In the genomic region with DNA sequence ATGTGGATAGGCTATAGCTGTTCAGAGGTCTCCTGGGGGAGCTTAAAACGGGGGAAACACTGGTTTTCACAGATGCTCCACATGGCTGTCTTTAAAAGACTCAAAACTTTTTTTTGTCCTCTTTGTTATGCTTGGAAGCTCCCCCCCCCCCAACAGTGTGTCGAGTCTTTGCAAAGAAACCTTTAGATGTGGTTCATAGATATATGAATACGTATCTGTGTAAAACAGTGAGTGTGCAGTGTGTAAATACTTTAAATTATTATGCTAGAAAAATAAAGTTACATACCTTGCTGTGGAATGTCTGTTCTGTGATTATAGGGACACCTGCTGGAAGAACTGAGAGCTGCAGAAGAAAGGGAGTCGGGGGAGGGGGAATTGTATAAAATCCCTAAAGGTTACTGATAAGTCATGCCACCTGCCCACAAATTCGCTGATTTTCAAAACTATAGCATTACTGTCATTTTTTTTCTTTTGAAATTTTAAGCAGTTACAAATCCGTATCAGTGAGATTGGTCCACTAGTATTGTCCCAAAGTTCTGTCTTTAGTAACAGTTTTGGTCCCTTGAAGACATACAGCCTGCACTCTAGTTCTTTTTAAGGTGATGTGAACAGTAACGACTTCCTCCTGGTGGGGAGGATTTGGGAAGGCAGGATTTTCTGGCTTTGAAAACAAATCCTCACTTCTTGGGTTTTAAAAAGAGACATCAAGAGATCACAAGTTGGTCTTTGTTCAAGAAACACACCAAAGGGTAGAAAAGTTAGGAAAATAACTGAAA, we compare ENCODE assay signal across 9 cellular contexts. TPM values are rescaled to one million over a fixed set of nuclear protein-coding genes. Genes with fewer than 3 reads are reported as not detected.
DNase-seq lines count a peak whose midpoint lies in the region; ATAC-seq, FAIRE-seq and TF ChIP-seq lines count a peak whose summit lies in the region.
"Had no signal": no experiment of that assay in that cellular context is flagged by ENCODE, and none has a peak within 500 bp of the region (broad histone marks: within the 10 kb centered on the region; RNA-seq: fewer than 3 reads in every experiment).

No MANE protein-coding gene starts in this region.

- peak overlapping the region; percentile 5; the same call in 1 of the 2 replicates for H3K27ac ChIP-seq in SJSA1
- no peak overlapping the region for H3K27ac ChIP-seq in GM12878 (ENCODE audit: control insufficient read depth, insufficient read depth)
- H3K27ac ChIP-seq in aorta (ENCODE audit: low read depth in 1 of 2, low read length in 2 of 2), result no peak overlapping the region
- H3K27ac ChIP-seq: epithelial cell of prostate had no signal

- SMC1A ChIA-PET in GM12878 (lab: Charles Lee; ENCODE audit: uncharacterized antibody, unreplicated experiment), result interaction anchor here (0.6 to 3.5 kb wide), 13 partner anchors 9 to 1565 kb away, joined by 3 to 24 read pairs (median 4); no protein-coding TSS in a partner anchor

- TF ChIP-seq CTCF in GM12878 (IDR thresholded peaks at IDR 0.05 in 2 of 3, conservative IDR thresholded peaks at IDR 0.05 in 1 of 3; ENCODE audit: control insufficient read depth in 2 of 3, extremely low read depth in 1 of 3, insufficient read depth in 1 of 3, low read depth in 3 of 3, low read length in 3 of 3), result peak; percentile 70 to 80 (median 75)

- CTCF ChIA-PET in GM12878 (lab: Yijun Ruan, JAX), result interaction anchor here (0.6 to 7.1 kb wide), 32 partner anchors 7 to 1572 kb away, joined by 3 to 104 read pairs (median 4); partner anchors contain the start of gene RGMB

- in situ Hi-C loops in GM12878 (cut with MboI), result no loop called here

- POLR2A ChIA-PET in GM12878 (lab: Charles Lee), result interaction anchor here (1.1 kb wide), 1 partner anchor 1564 kb away, joined by 3 read pairs; no protein-coding TSS in a partner anchor

- H3K36me3 ChIP-seq in SJSA1, result peaks cover 27% of the 10 kb centered on the region
- H3K36me3 ChIP-seq in GM12878 (ENCODE audit: control insufficient read depth in 2 of 2, insufficient read depth in 2 of 2, low read length in 1 of 2), result peaks cover 2 to 5% of the 10 kb centered on the region in 2 experiments; a peak in 2 of 4 replicates
- H3K36me3 ChIP-seq in aorta (ENCODE audit: control insufficient read depth in 1 of 2, insufficient read depth in 2 of 2, low read length in 1 of 2), result peaks cover 0 to 5% of the 10 kb centered on the region in 2 donors

- H3K27me3 ChIP-seq in SJSA1 (replicated peaks), result no peaks in the 10 kb centered on the region
- H3K27me3 ChIP-seq in GM12878 (replicated peaks in 1 of 2; ENCODE audit: control insufficient read depth in 2 of 2, insufficient read depth in 2 of 2, low read length in 1 of 2), result no peaks in the 10 kb centered on the region
- no peaks in the 10 kb centered on the region for H3K27me3 ChIP-seq in aorta (ENCODE audit: control insufficient read depth in 1 of 2, insufficient read depth in 2 of 2, low read length in 1 of 2)

- no peak for TF ChIP-seq EP300 in GM12878 (IDR thresholded peaks at IDR 0.05; ENCODE audit: borderline replicate concordance in 1 of 2, control insufficient read depth in 1 of 2, low read depth in 2 of 2, low read length in 2 of 2)

- no peak overlapping the region for H3K4me3 ChIP-seq in SJSA1
- H3K4me3 ChIP-seq in GM12878, result no peak overlapping the region
- no peak overlapping the region for H3K4me3 ChIP-seq in aorta (ENCODE audit: low read length in 2 of 2)

- H2AFZ ChIP-seq in GM12878 (ENCODE audit: control insufficient read depth, low read depth, low read length), result no peak overlapping the region

- no peak overlapping the region for H3K4me2 ChIP-seq in GM12878 (ENCODE audit: control insufficient read depth, insufficient read depth)

- peak; percentile 74 for ATAC-seq in GM19452 (IDR thresholded peaks at IDR 0.05; ENCODE audit: unreplicated experiment)
- ATAC-seq in HG03520 (IDR thresholded peaks at IDR 0.05; ENCODE audit: unreplicated experiment), result peak; percentile 78
- ATAC-seq in GM12878, result peak; percentile 90
- ATAC-seq in aorta (ENCODE audit: low FRiP score), result no peak

- no peak for TF ChIP-seq POLR2A in GM12878 (IDR thresholded peaks at IDR 0.05; ENCODE audit: low read depth, low read length)

- DNase-seq in EH (ENCODE audit: low read depth) (peak; percentile 78), SJSA1 (ENCODE audit: low read depth in 1 of 2, low spot score in 2 of 2) (peak in 1 of 2 experiments; percentile 76), GM12878 (ENCODE audit: low read depth, low spot score) (no peak), iris pigment epithelial cell (ENCODE audit: low read depth) (peak; percentile 56), aorta (no peak)
- DNase-seq in stimulated activated CD4-positive, alpha-beta T cell treated with anti-CD3 and anti-CD28 coated beads, Interleukin-4, amount 100 ng/mL, for 4 hours, result peak; percentile 20 to 51

- RAD21 ChIA-PET in GM12878 (lab: Charles Lee; ENCODE audit: unreplicated experiment), result interaction anchor here (0.6 to 3.7 kb wide), 10 partner anchors 15 to 1583 kb away, joined by 3 to 26 read pairs (median 4); no protein-coding TSS in a partner anchor

- WGBS in GM12878 (ENCODE audit: insufficient coverage, insufficient replicate concordance, low lambda C conversion rate, missing lambda C conversion rate), result 13% methylated on average over 7 of the region's 7 CpGs
- WGBS in aorta, 2 donors, result 5 to 7% methylated on average over 7 of the region's 7 CpGs

- H3K9me3 ChIP-seq in SJSA1 (replicated peaks) (no peaks in the 10 kb centered on the region), GM12878 (replicated peaks; ENCODE audit: control insufficient read depth, insufficient read depth, low read length) (no peaks in the 10 kb centered on the region), aorta (ENCODE audit: control insufficient read depth, low read length) (no peaks in the 10 kb centered on the region)

- no peak overlapping the region for H3K9ac ChIP-seq in GM12878 (ENCODE audit: control insufficient read depth, insufficient read depth, low read length)

- intact Hi-C loops in GM12878 (cut with micrococcal nuclease; ENCODE audit: unreplicated experiment) (loop anchor here (1.0 kb wide), 1 partner anchor 28 kb away; no protein-coding TSS in a partner anchor), aorta (cut with DNase I) (no loop called here)

- no peaks in the 10 kb centered on the region for H4K20me1 ChIP-seq in GM12878 (ENCODE audit: control insufficient read depth, insufficient read depth)

- H3K4me1 ChIP-seq in SJSA1 (replicated peaks) (peaks cover 10% of the 10 kb centered on the region), GM12878 (ENCODE audit: control insufficient read depth, insufficient read depth, low read length) (no peaks in the 10 kb centered on the region), aorta (ENCODE audit: control insufficient read depth in 1 of 2, insufficient read depth in 2 of 2, low read length in 2 of 2) (no peaks in the 10 kb centered on the region)

- H3K79me2 ChIP-seq in GM12878 (ENCODE audit: control insufficient read depth, insufficient read depth, low read length), result peaks cover 2% of the 10 kb centered on the region; the same call in 1 of the 2 replicates

- no TSS peak for BruUV-seq in GM12878 (replicated peaks; lab: Mats Ljungman, UMichigan)

- peak; percentile 89 for TF ChIP-seq RAD21 in GM12878 (IDR thresholded peaks at IDR 0.05; ENCODE audit: insufficient read depth, low read depth, low read length)

- FAIRE-seq in GM12878 (lab: Jason Lieb, UNC), result peak; percentile 78

TF ChIP-seq in GM12878, 131 proteins besides CTCF, POLR2A, EP300 and RAD21:
- TF ChIP-seq POU2F2 (IDR thresholded peaks at IDR 0.05; ENCODE audit: borderline replicate concordance, low read depth, low read length) (no peak), SMC3 (IDR thresholded peaks at IDR 0.05; ENCODE audit: borderline replicate concordance, low read length) (peak; percentile 71; the same call in 1 of the 2 replicates), FOXM1 (IDR thresholded peaks at IDR 0.05; ENCODE audit: low read depth, low read length) (0 out of 2 replicates have a peak, but pooled peaks have one; percentile 45)

RNA-seq across cellular contexts. Expression of gene RGMB, which starts 22.9 kb away (rescaled TPM):
- total RNA-seq in SJSA1 (2014; rRNA removed; shearing (Covaris generic)), result 30.4 and 39.2 TPM in 2 replicates
- 11.9 and 12.2 TPM in 2 replicates for total RNA-seq in GM12878 (2013; cell fraction: nucleolus; rRNA removed)
- total RNA-seq in GM12878 (2014; rRNA removed) (11.3 and 11.6 TPM in 2 replicates), GM12878 (2014; rRNA removed; fragmentation: Illumina TruSeq; extraction: Trizol) (6.9 and 7.4 TPM in 2 replicates), GM12878 (2021) (15.3 and 15.8 TPM in 2 replicates), aorta (10 to 100 TPM; 11.9 to 13.9 TPM)
- 1.8 TPM for polyA plus RNA-seq in GM12878 (2011; ENCODE audit: low read depth)
- polyA plus RNA-seq in GM12878 (2011; rRNA removed) (1.5 and 1.6 TPM in 2 replicates), GM12878 (2014; fragmentation: Illumina TruSeq; extraction: Trizol) (9.4 and 11.5 TPM in 2 replicates), GM12878 (2014; fragmentation: Nextera tagmentation; extraction: Ambion mirVana) (1 to 10 TPM; 1.3 to 2.4 TPM), GM12878 (2014; rRNA removed) (7.9 and 10.2 TPM in 2 replicates), GM12878 (2016; fragmentation: Nextera tagmentation; extraction: Ambion mirVana) (1 to 10 TPM; 6.9 to 8.2 TPM), aorta (1 to 10 TPM; 1.5 to 4.5 TPM)
- polyA plus RNA-seq in GM12878 (2011; cell fraction: cytosol; rRNA removed), result 1.6 and 2.1 TPM in 2 replicates
- polyA plus RNA-seq in GM12878 (2011; cell fraction: nucleus; rRNA removed), result 3.2 and 3.6 TPM in 2 replicates
- 3.3 and 4.0 TPM in 2 replicates for polyA plus RNA-seq in GM12878 (2012)
- 2.8 and 4.4 TPM in 2 replicates for polyA minus RNA-seq in GM12878 (2011; rRNA and poly(A)+ RNA removed)
- polyA minus RNA-seq in GM12878 (2011; cell fraction: cytosol; rRNA and poly(A)+ RNA removed), result 0.83 and 1.1 TPM in 2 replicates
- 6.4 and 11.5 TPM in 2 replicates for polyA minus RNA-seq in GM12878 (2011; cell fraction: nucleus; rRNA and poly(A)+ RNA removed)

Comparison
In these comparisons a context has a peak if more than half of its experiments do, and no peak if none do; other contexts are left out.
1. DNase-seq: peak in EH (single experiment), iris pigment epithelial cell (single experiment) and stimulated activated CD4-positive, alpha-beta T cell treated with anti-CD3 and anti-CD28 coated beads, Interleukin-4, amount 100 ng/mL, for 4 hours (2 of 2); none in GM12878 (single experiment) and aorta (0 of 2).